Comparison of ENCODE assay signal across 22 cellular contexts in the genomic region with DNA sequence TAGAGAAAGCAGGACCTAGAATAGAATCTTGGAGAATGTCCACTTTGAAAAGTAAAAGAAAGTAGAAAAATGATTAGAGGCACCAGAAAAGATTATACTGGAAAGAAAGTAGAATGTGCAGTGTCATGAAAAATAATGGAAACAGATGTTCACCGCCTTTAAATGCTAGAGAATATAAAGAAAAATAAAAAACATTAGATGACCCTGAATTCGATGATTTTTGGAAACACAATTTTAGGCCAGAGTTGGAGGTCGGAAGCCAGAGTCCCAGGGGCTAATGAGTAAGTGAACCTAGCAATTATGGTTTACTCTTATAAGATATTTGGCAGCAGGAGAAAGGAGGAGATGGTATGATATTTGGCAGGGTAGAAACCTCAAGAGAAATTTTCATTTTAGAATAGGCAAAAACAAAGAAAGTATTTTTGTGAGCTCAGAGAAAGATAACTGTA. TPM values are rescaled to one million over a fixed set of nuclear protein-coding genes. Genes with fewer than 3 reads are reported as not detected.
"Had no signal": no experiment of that assay in that cellular context is flagged by ENCODE, and none has a peak within 500 bp of the region (broad histone marks: within the 10 kb centered on the region; RNA-seq: fewer than 3 reads in every experiment).

No MANE protein-coding gene starts in this region.

- H3K36me3 ChIP-seq: MG63, SJSA1 had no signal

- H3K4me3 ChIP-seq: MG63, SJSA1, SK-N-MC had no signal

- H3K27ac ChIP-seq: SJSA1, SK-N-MC had no signal

- H3K4me3 Mint-ChIP-seq: IgD-negative memory B cell had no signal

- H3K27me3 ChIP-seq: MG63, SJSA1 had no signal

- H3K4me1 Mint-ChIP-seq: IgD-negative memory B cell had no signal

- H3K36me3 Mint-ChIP-seq: IgD-negative memory B cell had no signal

- H3K9me3 Mint-ChIP-seq: IgD-negative memory B cell had no signal

- H3K9me3 ChIP-seq: MG63, SJSA1 had no signal

- DNase-seq: KBM-7, MG63, NCI-H1092, NCI-H1105 treated with DMSO at 0.1 percent for 48 hours, NCI-H1417 treated with DMSO at 0.1 percent for 48 hours, NCI-H146, NCI-H1694 treated with DMSO at 0.1 percent for 48 hours, NCI-H2029, NCI-H2171 treated with DMSO at 0.1 percent for 48 hours, NCI-H2227 treated with DMSO at 0.1 percent for 48 hours, NCI-H510A, NCI-H524 treated with DMSO at 0.1 percent for 48 hours, NCI-H69, NCI-H774, Right ventricle myocardium superior, RPMI8226, SIG-M5 had no signal

- H3K4me1 ChIP-seq: SJSA1 had no signal

RNA-seq across cellular contexts. Expression of gene GYS2, which starts 37.7 kb away (rescaled TPM):
- total RNA-seq: HT1080, LHCN-M2, Right ventricle myocardium superior, SJSA1 had no signal
- polyA plus RNA-seq: IgD-negative memory B cell had no signal
